ENCODE assay signal across 15 cellular contexts in the genomic region with DNA sequence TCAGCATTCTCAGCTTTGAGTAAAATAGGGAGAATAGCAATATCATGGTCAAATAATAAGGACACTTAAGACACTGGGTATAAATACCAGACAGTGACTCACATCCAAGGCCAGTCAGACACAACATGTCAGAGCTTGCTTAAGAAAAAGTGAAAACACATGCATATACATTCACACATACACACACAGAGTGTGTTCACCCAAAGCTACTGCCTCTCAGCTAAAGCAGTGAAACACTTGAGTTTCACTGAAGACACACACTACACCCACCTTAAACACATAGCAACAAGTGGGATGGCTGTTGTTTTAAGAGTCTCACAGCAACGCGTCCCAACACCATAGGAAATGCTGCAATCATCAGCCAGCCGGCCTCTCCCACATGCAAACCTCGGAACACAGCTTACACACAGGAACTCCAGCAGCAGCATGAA. TPM values are rescaled to one million over a fixed set of nuclear protein-coding genes. Genes with fewer than 3 reads are reported as not detected.
A peak's percentile ranks its signal among the peaks of the same experiment; 100 is the strongest.
DNase-seq lines count a peak whose midpoint lies in the region; ATAC-seq, FAIRE-seq and TF ChIP-seq lines count a peak whose summit lies in the region.
"Had no signal": no experiment of that assay in that cellular context is flagged by ENCODE, and none has a peak within 500 bp of the region (broad histone marks: within the 10 kb centered on the region; RNA-seq: fewer than 3 reads in every experiment).

No MANE protein-coding gene starts in this region.

- H3K27ac ChIP-seq in HUES48 (ENCODE audit: low read depth, low read length) (peak overlapping the region; percentile 55), kidney (ENCODE audit: low read depth in 2 of 2, low read length in 2 of 2) (peak overlapping the region; percentile 47 to 53)
- H3K27ac ChIP-seq: gastroesophageal sphincter had no signal

- ATAC-seq in HG03571 (IDR thresholded peaks at IDR 0.05; ENCODE audit: unreplicated experiment): no peak
- no peak for ATAC-seq in GM18519 (IDR thresholded peaks at IDR 0.05; ENCODE audit: low FRiP score, unreplicated experiment)
- ATAC-seq in HG02852 (IDR thresholded peaks at IDR 0.05; ENCODE audit: unreplicated experiment): no peak
- ATAC-seq: gastroesophageal sphincter had no signal

- no peak overlapping the region for H3K4me3 ChIP-seq in HUES48 (ENCODE audit: low read depth, low read length)
- no peak overlapping the region for H3K4me3 ChIP-seq in cardiac fibroblast (replicated peaks in 1 of 2; ENCODE audit: low read depth in 2 of 2, low read length in 2 of 2)
- no peak overlapping the region for H3K4me3 ChIP-seq in kidney (ENCODE audit: low read length in 2 of 2)
- H3K4me3 ChIP-seq in skeletal muscle cell (ENCODE audit: low read depth, low read length): no peak overlapping the region
- H3K4me3 ChIP-seq: gastroesophageal sphincter, lung had no signal

- FAIRE-seq in kidney (lab: Jason Lieb, UNC): no peak

- H3K9ac ChIP-seq in HUES48 (ENCODE audit: low read depth, low read length): no peak overlapping the region
- H3K9ac ChIP-seq in kidney (ENCODE audit: low read length in 2 of 2): no peak overlapping the region

- H3K4me1 ChIP-seq in HUES48 (ENCODE audit: control insufficient read depth, insufficient read depth, low read length) (peaks cover 20% of the 10 kb centered on the region), kidney (ENCODE audit: control insufficient read depth in 1 of 2, insufficient read depth in 1 of 2, low read depth in 1 of 2, low read length in 2 of 2) (peaks cover 13 to 14% of the 10 kb centered on the region in 2 donors)
- H3K4me1 ChIP-seq: gastroesophageal sphincter had no signal

- TF ChIP-seq CTCF in cardiac fibroblast (IDR thresholded peaks at IDR 0.05; ENCODE audit: low read depth, low read length): no peak
- no peak for TF ChIP-seq CTCF in kidney (IDR thresholded peaks at IDR 0.05; ENCODE audit: borderline replicate concordance, extremely low read depth, insufficient read depth)

- H3K9me3 ChIP-seq in HUES48 (ENCODE audit: control insufficient read depth, insufficient read depth, low read length) (no peaks in the 10 kb centered on the region), kidney (ENCODE audit: control insufficient read depth in 1 of 2, low read length in 2 of 2) (no peaks in the 10 kb centered on the region)
- H3K9me3 ChIP-seq: gastroesophageal sphincter had no signal

- H3K36me3 ChIP-seq in HUES48 (ENCODE audit: control insufficient read depth, insufficient read depth, low read length) (no peaks in the 10 kb centered on the region), kidney (ENCODE audit: control insufficient read depth in 1 of 2, insufficient read depth in 2 of 2, low read length in 2 of 2) (no peaks in the 10 kb centered on the region)
- H3K36me3 ChIP-seq: gastroesophageal sphincter had no signal

- DNase-seq in cardiac fibroblast (ENCODE audit: low read depth in 2 of 2) (peak; percentile 52 to 85), kidney (no peak), skeletal muscle cell (ENCODE audit: low read depth) (peak; percentile 39), NK-92 (lab: John Stamatoyannopoulos, UW; ENCODE audit: unreplicated experiment) (no peak)
- DNase-seq: activated CD4-positive, alpha-beta T cell treated with anti-CD3 and anti-CD28 coated beads, Interleukin-2, amount 50 U/mL, for 1 hour; activated gamma-delta T cell treated with Interleukin-2 at 50 U/mL for 16 hours; H7; OCI-M1; substantia nigra had no signal

- intact Hi-C loops in kidney (cut with DNase I): no loop called here

- no peaks in the 10 kb centered on the region for H3K27me3 ChIP-seq in HUES48 (ENCODE audit: control insufficient read depth, insufficient read depth, low read length)
- H3K27me3 ChIP-seq: gastroesophageal sphincter had no signal

RNA-seq across cellular contexts. Expression of a gene that starts 14.4 kb away (rescaled TPM):
- 21.8 TPM for total RNA-seq in kidney
- polyA plus RNA-seq in kidney (ENCODE audit: insufficient read depth, low read depth, low replicate concordance): 5.7 TPM

Comparison
In these comparisons a context has a peak if more than half of its experiments do, and no peak if none do; other contexts are left out.
1. DNase-seq: peak in cardiac fibroblast (2 of 2) and skeletal muscle cell (single experiment); none in kidney (single experiment) and NK-92 (single experiment).